In genomic region chr17:76687278-76688164, GRCh38 we compare ENCODE assay signal across 11 cellular contexts. TPM values are rescaled to one million over a fixed set of nuclear protein-coding genes. Genes with fewer than 3 reads are reported as not detected.
DNase-seq lines count a peak whose midpoint lies in the region; ATAC-seq, FAIRE-seq and TF ChIP-seq lines count a peak whose summit lies in the region.
"Had no signal": no experiment of that assay in that cellular context is flagged by ENCODE, and none has a peak within 500 bp of the region (broad histone marks: within the 10 kb centered on the region; RNA-seq: fewer than 3 reads in every experiment).

No MANE protein-coding gene starts in this region.

- 89% methylated on average over 26 of the region's 26 CpGs for WGBS in A549 (ENCODE audit: missing lambda C conversion rate)
- WGBS in prostate gland, result 60% methylated on average over 26 of the region's 26 CpGs

- no peaks in the 10 kb centered on the region for H3K36me3 ChIP-seq in prostate gland

- peaks cover 19% of the 10 kb centered on the region for H3K4me1 ChIP-seq in A549
- no peaks in the 10 kb centered on the region for H3K4me1 ChIP-seq in prostate gland (replicated peaks)

- TF ChIP-seq POLR2A in A549 (IDR thresholded peaks at IDR 0.05; ENCODE audit: low read length) (no peak), prostate gland (IDR thresholded peaks at IDR 0.05) (no peak), GM18505 (IDR thresholded peaks at IDR 0.05; ENCODE audit: borderline replicate concordance, extremely low read depth, insufficient read depth, insufficient read length) (no peak)

- H3K27ac Mint-ChIP-seq in brain, result peak overlapping the region; percentile 20 to 93 (median 61)
- H3K27ac Mint-ChIP-seq: T-cell had no signal

- no peaks in the 10 kb centered on the region for H3K27me3 Mint-ChIP-seq in brain
- H3K27me3 Mint-ChIP-seq: naive thymus-derived CD8-positive, alpha-beta T cell had no signal

- H3K4me1 Mint-ChIP-seq in brain, result peaks cover 83% of the 10 kb centered on the region
- H3K4me1 Mint-ChIP-seq: naive thymus-derived CD8-positive, alpha-beta T cell; T-cell had no signal

- peaks cover 14% of the 10 kb centered on the region for H3K36me3 Mint-ChIP-seq in brain
- H3K36me3 Mint-ChIP-seq: naive thymus-derived CD8-positive, alpha-beta T cell had no signal

- POLR2A ChIA-PET in A549 (lab: Yijun Ruan, JAX), result interaction anchor here (0.9 kb wide), 1 partner anchor 16 kb away, joined by 3 read pairs; no protein-coding TSS in a partner anchor

- H3K4me3 Mint-ChIP-seq in brain, result peak overlapping the region in 2 of 5 experiments; percentile 3 to 47
- H3K4me3 Mint-ChIP-seq: naive thymus-derived CD8-positive, alpha-beta T cell; T-cell had no signal

- no peak for DNase-seq in A549 (ENCODE audit: low read depth in 1 of 2, low spot score in 1 of 2)
- DNase-seq in iPS-NIHi7 (ENCODE audit: extremely low spot score), result peak; percentile 3
- DNase-seq in prostate gland (ENCODE audit: low spot score), result no peak
- no peak for DNase-seq in NCI-H2029 (lab: John Stamatoyannopoulos, UW)
- no peak for DNase-seq in NK-92 treated with Interleukin-12 subunit alpha and Interleukin-12 subunit beta, amount 100 ng/mL, for 24 hours (lab: John Stamatoyannopoulos, UW)
- DNase-seq: 8988T; naive thymus-derived CD8-positive, alpha-beta T cell; T-cell had no signal

- H3K4me3 ChIP-seq in A549 (no peak overlapping the region), prostate gland (no peak overlapping the region)

- intact Hi-C loops in prostate gland (cut with DNase I), result loop anchor here (5.0 kb wide), 1 partner anchor 40 kb away; the partner anchor contains the start of genes JMJD6 and METTL23

- H3K9me3 ChIP-seq in A549 (no peaks in the 10 kb centered on the region), prostate gland (no peaks in the 10 kb centered on the region)

- peak overlapping the region; percentile 67 for H3K4me2 ChIP-seq in A549

- ATAC-seq in A549 (no peak), GM18505 (IDR thresholded peaks at IDR 0.05; ENCODE audit: unreplicated experiment) (no peak), HG02938 (IDR thresholded peaks at IDR 0.05; ENCODE audit: unreplicated experiment) (no peak)
- ATAC-seq: naive thymus-derived CD8-positive, alpha-beta T cell; T-cell had no signal

- no peak for FAIRE-seq in A549 (lab: Jason Lieb, UNC)

- TF ChIP-seq CTCF in A549 (IDR thresholded peaks at IDR 0.05), result no peak
- no peak for TF ChIP-seq CTCF in brain (conservative IDR thresholded peaks at IDR 0.05)
- no peak for TF ChIP-seq CTCF in prostate gland (IDR thresholded peaks at IDR 0.05)

- peak overlapping the region; percentile 55 to 82 for H3K27ac ChIP-seq in A549
- peak overlapping the region; percentile 62 to 80 for H3K27ac ChIP-seq in prostate gland

- CTCF ChIA-PET in A549 (lab: Yijun Ruan, JAX), result interaction anchor here (0.6 to 20.1 kb wide), 7 partner anchors 26 to 626 kb away, joined by 3 to 456 read pairs (median 5); partner anchors contain the start of genes JMJD6, METTL23 and MXRA7

- no peaks in the 10 kb centered on the region for H3K27me3 ChIP-seq in prostate gland (replicated peaks; ENCODE audit: insufficient read depth)

- TF ChIP-seq RAD21 in A549 (conservative IDR thresholded peaks at IDR 0.05 in 1 of 2, IDR thresholded peaks at IDR 0.05 in 1 of 2), result no peak

- TF ChIP-seq EP300 in A549 (IDR thresholded peaks at IDR 0.05), result no peak

- H3K9me3 Mint-ChIP-seq in brain, result no peaks in the 10 kb centered on the region
- H3K9me3 Mint-ChIP-seq: naive thymus-derived CD8-positive, alpha-beta T cell; T-cell had no signal

TF ChIP-seq in A549, 52 proteins besides CTCF, POLR2A, EP300 and RAD21:
- no peak for TF ChIP-seq ZC3H11A (IDR thresholded peaks at IDR 0.05)
- no peak for TF ChIP-seq KDM1A (IDR thresholded peaks at IDR 0.05; ENCODE audit: low read depth)
- no peak for TF ChIP-seq CHD2 (IDR thresholded peaks at IDR 0.05; ENCODE audit: low read length, partially characterized antibody)
- no peak for TF ChIP-seq E2F6 (IDR thresholded peaks at IDR 0.05; ENCODE audit: borderline replicate concordance, low read depth)
- TF ChIP-seq HDAC2 (IDR thresholded peaks at IDR 0.05), result no peak
- TF ChIP-seq RARB (CRISPR knock-in tag; IDR thresholded peaks at IDR 0.05), result no peak
- no peak for TF ChIP-seq REST (IDR thresholded peaks at IDR 0.05)
- TF ChIP-seq JUN (IDR thresholded peaks at IDR 0.05), result no peak
- TF ChIP-seq NFE2L2 (conservative IDR thresholded peaks at IDR 0.05; ENCODE audit: low read length), result no peak

RNA-seq across cellular contexts. Expression of gene MXRA7, which starts 23.2 kb away (rescaled TPM):
- 47.8 and 80.1 TPM in 2 replicates for polyA plus RNA-seq in A549 (2011; rRNA removed)
- 23.0 and 30.3 TPM in 2 replicates for polyA plus RNA-seq in A549 (2012; cell fraction: cytosol; rRNA removed)
- polyA plus RNA-seq in A549 (2012; cell fraction: nucleus; rRNA removed), result 7.5 and 12.8 TPM in 2 replicates
- polyA plus RNA-seq in A549 (2017; fragmentation: RNase III; extraction: RNeasy Plus Mini Kit Qiagen cat#74134 plus additional on column Dnase treatment), result 48.6 to 59.2 TPM (median 57.2 TPM) in 3 replicates
- 20.3 and 22.2 TPM in 2 replicates for polyA minus RNA-seq in A549 (2011; rRNA and poly(A)+ RNA removed)
- 119 TPM for polyA plus RNA-seq in brain (ENCODE audit: insufficient read depth, low read depth, low replicate concordance)
- total RNA-seq in prostate gland, result 100 to 1,000 TPM in 1 of 2 donors, 10 to 100 TPM in 1; 76.1 to 285 TPM

RNA-seq across cellular contexts. Expression of gene JMJD6, which starts 38.9 kb away (rescaled TPM):
- 17.5 and 23.0 TPM in 2 replicates for polyA plus RNA-seq in A549 (2011; rRNA removed)
- 29.8 and 31.6 TPM in 2 replicates for polyA plus RNA-seq in A549 (2012; cell fraction: cytosol; rRNA removed)
- polyA plus RNA-seq in A549 (2012; cell fraction: nucleus; rRNA removed), result 38.6 and 43.7 TPM in 2 replicates
- 44.5 to 55.3 TPM (median 53.3 TPM) in 3 replicates for polyA plus RNA-seq in A549 (2017; fragmentation: RNase III; extraction: RNeasy Plus Mini Kit Qiagen cat#74134 plus additional on column Dnase treatment)
- polyA minus RNA-seq in A549 (2011; rRNA and poly(A)+ RNA removed), result 16.0 and 23.1 TPM in 2 replicates
- polyA plus RNA-seq in brain (ENCODE audit: insufficient read depth, low read depth, low replicate concordance), result 29.4 TPM
- 10 to 100 TPM; 17.7 to 40.5 TPM for total RNA-seq in prostate gland

RNA-seq across cellular contexts. Expression of gene METTL23, which starts 39.1 kb away (rescaled TPM):
- polyA plus RNA-seq in A549 (2011; rRNA removed) (120 and 138 TPM in 2 replicates), A549 (2017; fragmentation: RNase III; extraction: RNeasy Plus Mini Kit Qiagen cat#74134 plus additional on column Dnase treatment) (64.6 to 67.2 TPM (median 64.9 TPM) in 3 replicates), brain (ENCODE audit: insufficient read depth, low read depth, low replicate concordance) (46.2 TPM)
- 59.6 and 69.2 TPM in 2 replicates for polyA plus RNA-seq in A549 (2012; cell fraction: cytosol; rRNA removed)
- polyA plus RNA-seq in A549 (2012; cell fraction: nucleus; rRNA removed), result 52.8 and 61.7 TPM in 2 replicates
- polyA minus RNA-seq in A549 (2011; rRNA and poly(A)+ RNA removed), result 22.2 and 33.0 TPM in 2 replicates
- total RNA-seq in prostate gland, result 10 to 100 TPM; 39.5 to 47.9 TPM

RNA-seq across cellular contexts. Expression of gene ST6GALNAC1, which starts 44.0 kb away (rescaled TPM):
- polyA plus RNA-seq in A549 (2011; rRNA removed), result 0.63 and 0.72 TPM in 2 replicates
- polyA plus RNA-seq in A549 (2012; cell fraction: cytosol; rRNA removed), result 0.08 and 0.25 TPM in 2 replicates
- 0.05 and 0.11 TPM in 2 replicates for polyA plus RNA-seq in A549 (2012; cell fraction: nucleus; rRNA removed)
- polyA plus RNA-seq in A549 (2017; fragmentation: RNase III; extraction: RNeasy Plus Mini Kit Qiagen cat#74134 plus additional on column Dnase treatment), result 0.09 to 0.27 TPM (median 0.09 TPM) in 3 replicates
- polyA minus RNA-seq in A549 (2011; rRNA and poly(A)+ RNA removed), result 0.97 and 1.6 TPM in 2 replicates
- 1.5 TPM for polyA plus RNA-seq in brain (ENCODE audit: insufficient read depth, low read depth, low replicate concordance)
- total RNA-seq in prostate gland, result 10 to 100 TPM in 1 of 2 donors, 1 to 10 TPM in 1; 8.4 to 27.2 TPM
- total RNA-seq: naive thymus-derived CD8-positive, alpha-beta T cell had no signal

RNA-seq across cellular contexts. Expression of gene SRSF2, which starts 49.6 kb away (rescaled TPM):
- polyA plus RNA-seq in A549 (2011; rRNA removed) (348 and 412 TPM in 2 replicates), A549 (2017; fragmentation: RNase III; extraction: RNeasy Plus Mini Kit Qiagen cat#74134 plus additional on column Dnase treatment) (338 to 342 TPM (median 340 TPM) in 3 replicates), brain (ENCODE audit: insufficient read depth, low read depth, low replicate concordance) (112 TPM)
- polyA plus RNA-seq in A549 (2012; cell fraction: cytosol; rRNA removed), result 457 and 705 TPM in 2 replicates
- polyA plus RNA-seq in A549 (2012; cell fraction: nucleus; rRNA removed), result 1,115 and 2,236 TPM in 2 replicates
- polyA minus RNA-seq in A549 (2011; rRNA and poly(A)+ RNA removed), result 111 and 119 TPM in 2 replicates
- total RNA-seq in prostate gland, result 100 to 1,000 TPM; 217 to 316 TPM
